Comparison of ENCODE assay signal across 24 cellular contexts in genomic region chr9:93292288-93292615, GRCh38.
"Had no signal": no experiment of that assay in that cellular context is flagged by ENCODE, and none has a peak within 500 bp of the region (broad histone marks: within the 10 kb centered on the region; RNA-seq: fewer than 3 reads in every experiment).

No MANE protein-coding gene starts in this region.

- H3K27ac ChIP-seq: ascending aorta, body of pancreas, cardiac muscle cell, PC-9 had no signal

- H3K9me3 ChIP-seq: ascending aorta, body of pancreas, MG63 had no signal

- H3K27me3 ChIP-seq: ascending aorta, body of pancreas, cardiac muscle cell, MG63 had no signal

- H2AFZ ChIP-seq: PC-9 had no signal

- H3K4me1 ChIP-seq: ascending aorta had no signal

- H3K36me3 ChIP-seq: ascending aorta, cardiac muscle cell, MG63 had no signal

- H3K4me3 ChIP-seq: ascending aorta, body of pancreas, cardiac muscle cell, MG63, PC-9 had no signal

- H3K4me2 ChIP-seq: PC-9 had no signal

- DNase-seq: activated CD4-positive, alpha-beta T cell treated with anti-CD3 and anti-CD28 coated beads for 48 hours; activated CD4-positive, alpha-beta T cell treated with anti-CD3 and anti-CD28 coated beads, Interleukin-2, amount 50 U/mL, for 48 hours; activated CD4-positive, CD25-positive, alpha-beta regulatory T cell treated with anti-CD3 and anti-CD28 coated beads, Interleukin-2, amount 50 U/mL, for 72 hours; activated CD8-positive, alpha-beta memory T cell treated with anti-CD3 and anti-CD28 coated beads, Interleukin-2, amount 10 ng/mL, durations not matched to agents 7 days and 5 days; activated effector memory CD4-positive, alpha-beta T cell treated with Interleukin-2 at 50 U/mL for 16 hours; activated naive CD4-positive, alpha-beta T cell; activated naive CD8-positive, alpha-beta T cell treated with anti-CD3 and anti-CD28 coated beads, Interleukin-2, amount 50 U/mL, for 24 hours; activated T-cell treated with anti-CD3 and anti-CD28 coated beads, Interleukin-2, amount 50 U/mL, for 24 hours; amniotic stem cell; body of pancreas; MG63; MV-4-11; NCI-H1092 treated with DMSO at 0.1 percent for 48 hours; NCI-H1417 treated with DMSO at 0.1 percent for 48 hours; NCI-H1694; NCI-H2029; NCI-H345; NCI-H510A; NCI-H526 treated with DMSO at 0.1 percent for 48 hours; NCI-H82; PC-9; SHP77 treated with DMSO at 0.1 percent for 48 hours had no signal
